ENCODE assay signal across 7 cellular contexts in genomic region chr9:33159058-33159759, GRCh38. TPM values are rescaled to one million over a fixed set of nuclear protein-coding genes. Genes with fewer than 3 reads are reported as not detected.
DNase-seq lines count a peak whose midpoint lies in the region; ATAC-seq and TF ChIP-seq lines count a peak whose summit lies in the region.

No MANE protein-coding gene starts in this region.

- H3K4me1 ChIP-seq in Karpas-422 (ENCODE audit: low read length) (peaks cover 31% of the 10 kb centered on the region), right atrium auricular region (peaks cover 0 to 100% of the 10 kb centered on the region in 2 donors)

- H3K27me3 ChIP-seq in Karpas-422 (ENCODE audit: low read length), result no peaks in the 10 kb centered on the region
- H3K27me3 ChIP-seq in right atrium auricular region, result no peaks in the 10 kb centered on the region

- H3K9ac ChIP-seq in Karpas-422 (ENCODE audit: low read length), result no peak overlapping the region

- peak overlapping the region; percentile 100 for H3K4me3 Mint-ChIP-seq in activated T-helper 17 cell treated with anti-CD3 and anti-CD28 coated beads, Interleukin-2, amount 50 U/mL, for 72 hours

- ATAC-seq in GM19395 (IDR thresholded peaks at IDR 0.05; ENCODE audit: unreplicated experiment), result peak; percentile 23
- peak; percentile 55 for ATAC-seq in activated T-helper 17 cell treated with anti-CD3 and anti-CD28 coated beads, Interleukin-2, amount 50 U/mL, for 72 hours (replicated peaks)

- H3K9me3 Mint-ChIP-seq in activated T-helper 17 cell treated with anti-CD3 and anti-CD28 coated beads, Interleukin-2, amount 50 U/mL, for 72 hours, result no peaks in the 10 kb centered on the region

- no peaks in the 10 kb centered on the region for H3K9me2 ChIP-seq in Karpas-422 (replicated peaks; ENCODE audit: insufficient read depth, low read length)

- H3K27ac ChIP-seq in Karpas-422 (ENCODE audit: low read length) (no peak overlapping the region), right atrium auricular region (peak overlapping the region; percentile 99)

- peak overlapping the region; percentile 23; the same call in 1 of the 2 replicates for H3K4me3 ChIP-seq in Karpas-422 (ENCODE audit: low read length)
- peak overlapping the region in 1 of 2 donors; percentile 5 for H3K4me3 ChIP-seq in right atrium auricular region

- H3K9me3 ChIP-seq in Karpas-422 (ENCODE audit: low read length) (no peaks in the 10 kb centered on the region), right atrium auricular region (no peaks in the 10 kb centered on the region)

- H2AFZ ChIP-seq in Karpas-422 (ENCODE audit: low read length), result no peak overlapping the region

- no peak for TF ChIP-seq CTCF in right atrium auricular region (IDR thresholded peaks at IDR 0.05)

- no peaks in the 10 kb centered on the region for H3K79me2 ChIP-seq in Karpas-422 (ENCODE audit: low read length)

- DNase-seq in Karpas-422, result peak; percentile 46
- DNase-seq in right atrium auricular region (ENCODE audit: low spot score), result peak; percentile 84
- DNase-seq in smooth muscle cell of the brain vasculature (ENCODE audit: low read depth, low spot score), result peak; percentile 58
- DNase-seq in NCI-H2171 treated with DMSO at 0.1 percent for 48 hours (lab: John Stamatoyannopoulos, UW), result no peak
- no peak for DNase-seq in midbrain (lab: John Stamatoyannopoulos, UW)

- H3K4me2 ChIP-seq in Karpas-422 (ENCODE audit: low read depth, low read length, poor library complexity, severe bottlenecking), result peak overlapping the region; percentile 49

- peaks cover 14% of the 10 kb centered on the region for H3K36me3 Mint-ChIP-seq in activated T-helper 17 cell treated with anti-CD3 and anti-CD28 coated beads, Interleukin-2, amount 50 U/mL, for 72 hours (ENCODE audit: low read depth)

- H4K20me1 ChIP-seq in Karpas-422 (ENCODE audit: insufficient read depth, low read depth, low read length), result peaks cover 37% of the 10 kb centered on the region; the same call in 1 of the 2 replicates

- no peaks in the 10 kb centered on the region for H3K36me3 ChIP-seq in Karpas-422 (ENCODE audit: insufficient read depth, low read length)
- no peaks in the 10 kb centered on the region for H3K36me3 ChIP-seq in right atrium auricular region

- peak overlapping the region; percentile 99 for H3K27ac Mint-ChIP-seq in activated T-helper 17 cell treated with anti-CD3 and anti-CD28 coated beads, Interleukin-2, amount 50 U/mL, for 72 hours

- peaks cover 66% of the 10 kb centered on the region for H3K4me1 Mint-ChIP-seq in activated T-helper 17 cell treated with anti-CD3 and anti-CD28 coated beads, Interleukin-2, amount 50 U/mL, for 72 hours

- H3K27me3 Mint-ChIP-seq in activated T-helper 17 cell treated with anti-CD3 and anti-CD28 coated beads, Interleukin-2, amount 50 U/mL, for 72 hours, result no peaks in the 10 kb centered on the region

RNA-seq across cellular contexts. Expression of gene B4GALT1, which starts 7.9 kb away (rescaled TPM):
- total RNA-seq in Karpas-422 (2014; rRNA removed; shearing (Covaris generic); ENCODE audit: low replicate concordance), result 4.0 and 6.9 TPM in 2 replicates
- total RNA-seq in activated T-helper 17 cell treated with anti-CD3 and anti-CD28 coated beads, Interleukin-2, amount 50 U/mL, for 72 hours, result 10 to 100 TPM; 45.4 to 57.9 TPM
- 10 to 100 TPM; 57.6 to 76.1 TPM for total RNA-seq in right atrium auricular region

Comparison
In these comparisons a context has a peak if more than half of its experiments do, and no peak if none do; other contexts are left out.
1. DNase-seq: peak in Karpas-422 (single experiment), right atrium auricular region (single experiment) and smooth muscle cell of the brain vasculature (single experiment); none in NCI-H2171 treated with DMSO at 0.1 percent for 48 hours (single experiment) and midbrain (single experiment).